ENCODE assay signal across 19 cellular contexts in the genomic region with DNA sequence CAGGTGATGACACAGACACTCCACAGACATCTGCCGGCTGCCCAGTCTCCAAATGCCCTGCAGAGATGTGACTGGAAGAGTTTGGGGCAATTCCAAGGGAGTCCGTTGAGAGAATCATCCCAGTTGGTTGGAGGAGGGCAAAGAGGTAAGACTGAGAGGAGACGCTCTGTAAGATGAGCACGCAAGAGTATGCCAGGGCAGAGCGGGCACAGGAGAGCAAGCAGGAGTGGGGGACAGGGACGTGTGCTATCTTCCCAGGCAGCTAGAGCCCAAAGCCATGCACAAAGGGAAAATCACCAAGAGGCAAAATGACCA.
DNase-seq lines count a peak whose midpoint lies in the region; ATAC-seq and TF ChIP-seq lines count a peak whose summit lies in the region.
"Had no signal": no experiment of that assay in that cellular context is flagged by ENCODE, and none has a peak within 500 bp of the region (broad histone marks: within the 10 kb centered on the region; RNA-seq: fewer than 3 reads in every experiment).

No MANE protein-coding gene starts in this region.

- H3K9me3 Mint-ChIP-seq in stimulated activated effector memory CD8-positive, alpha-beta T cell treated with anti-CD3 and anti-CD28 coated beads, Interleukin-12 subunit alpha, Interleukin-12 subunit beta, amount 100 ng/mL, for 72 hours, result no peaks in the 10 kb centered on the region
- H3K9me3 Mint-ChIP-seq: GM23338, HFFc6 had no signal

- no peaks in the 10 kb centered on the region for H3K27me3 ChIP-seq in A673 (replicated peaks; ENCODE audit: insufficient read depth, low read depth, low read length, poor library complexity)
- H3K27me3 ChIP-seq in right cardiac atrium (ENCODE audit: control insufficient read depth, insufficient read depth), result no peaks in the 10 kb centered on the region

- no peaks in the 10 kb centered on the region for H4K20me1 ChIP-seq in OCI-LY7 (ENCODE audit: insufficient read depth, low read length)

- POLR2A ChIA-PET in A673 (lab: Charles Lee; ENCODE audit: low non-redundant PET) (no interaction called here), OCI-LY7 (lab: Charles Lee) (no interaction called here)

- TF ChIP-seq CTCF in A673 (conservative IDR thresholded peaks at IDR 0.05; ENCODE audit: low read depth, low read length), result no peak
- TF ChIP-seq CTCF in OCI-LY7 (conservative IDR thresholded peaks at IDR 0.05; ENCODE audit: low read length), result no peak

- BruUV-seq in A673 (replicated peaks; lab: Mats Ljungman, UMichigan) (no TSS peak), OCI-LY7 (replicated peaks; lab: Mats Ljungman, UMichigan) (no TSS peak)

- H2AFZ ChIP-seq in OCI-LY7 (ENCODE audit: low read length), result no peak overlapping the region
- H2AFZ ChIP-seq: GM23338 had no signal

- intact Hi-C loops in A673 (cut with micrococcal nuclease; ENCODE audit: unreplicated experiment) (no loop called here), OCI-LY7 (cut with micrococcal nuclease; ENCODE audit: unreplicated experiment) (no loop called here), right cardiac atrium (cut with DNase I) (no loop called here)

- no peaks in the 10 kb centered on the region for H3K9me2 ChIP-seq in OCI-LY7 (ENCODE audit: insufficient read depth, low read length)

- CTCF ChIA-PET in A673 (lab: Charles Lee), result no interaction called here
- CTCF ChIA-PET in OCI-LY7 (lab: Charles Lee; ENCODE audit: unreplicated experiment), result no interaction called here

- ATAC-seq in stimulated activated effector memory CD8-positive, alpha-beta T cell treated with anti-CD3 and anti-CD28 coated beads, Interleukin-12 subunit alpha, Interleukin-12 subunit beta, amount 100 ng/mL, for 72 hours, result peak; percentile 27
- no peak for ATAC-seq in right cardiac atrium
- ATAC-seq: GM23338 had no signal

- H3K79me2 ChIP-seq in OCI-LY7 (ENCODE audit: insufficient read depth, low read depth, low read length), result no peaks in the 10 kb centered on the region

- H3K4me3 Mint-ChIP-seq in stimulated activated effector memory CD8-positive, alpha-beta T cell treated with anti-CD3 and anti-CD28 coated beads, Interleukin-12 subunit alpha, Interleukin-12 subunit beta, amount 100 ng/mL, for 72 hours, result no peak overlapping the region
- H3K4me3 Mint-ChIP-seq: CD4-positive, alpha-beta memory T cell; GM23338; HFFc6 had no signal

- H3K36me3 ChIP-seq in A673 (ENCODE audit: insufficient read depth, low read length, poor library complexity, severe bottlenecking), result no peaks in the 10 kb centered on the region
- no peaks in the 10 kb centered on the region for H3K36me3 ChIP-seq in OCI-LY7 (ENCODE audit: insufficient read depth, low read length)
- H3K36me3 ChIP-seq: HAP-1 had no signal

- no peaks in the 10 kb centered on the region for H3K4me1 Mint-ChIP-seq in stimulated activated effector memory CD8-positive, alpha-beta T cell treated with anti-CD3 and anti-CD28 coated beads, Interleukin-12 subunit alpha, Interleukin-12 subunit beta, amount 100 ng/mL, for 72 hours
- H3K4me1 Mint-ChIP-seq: CD4-positive, alpha-beta memory T cell had no signal

- H3K9me3 ChIP-seq in A673 (ENCODE audit: low read depth, low read length, poor library complexity, severe bottlenecking), result no peaks in the 10 kb centered on the region
- no peaks in the 10 kb centered on the region for H3K9me3 ChIP-seq in OCI-LY7 (ENCODE audit: low read length)
- H3K9me3 ChIP-seq in right cardiac atrium (ENCODE audit: control insufficient read depth, low read length), result no peaks in the 10 kb centered on the region
- H3K9me3 ChIP-seq: HAP-1 had no signal

- peaks cover 6% of the 10 kb centered on the region for H3K4me1 ChIP-seq in A673 (ENCODE audit: insufficient read depth, low read length, poor library complexity, severe bottlenecking)
- no peaks in the 10 kb centered on the region for H3K4me1 ChIP-seq in OCI-LY7 (ENCODE audit: insufficient read depth, low read length, poor library complexity, severe bottlenecking)
- no peaks in the 10 kb centered on the region for H3K4me1 ChIP-seq in right cardiac atrium (ENCODE audit: control insufficient read depth, insufficient read depth, low read length)
- H3K4me1 ChIP-seq: HAP-1 had no signal

- no peak for DNase-seq in A673 (ENCODE audit: low spot score)
- peak; percentile 17 for DNase-seq in ecto neural progenitor cell (ENCODE audit: low spot score)
- DNase-seq in islet precursor cell, result peak; percentile 21
- peak in 1 of 2 donors; percentile 2 for DNase-seq in stimulated activated effector memory CD8-positive, alpha-beta T cell treated with anti-CD3 and anti-CD28 coated beads, Interleukin-12 subunit alpha, Interleukin-12 subunit beta, amount 100 ng/mL, for 72 hours (ENCODE audit: low spot score in 2 of 2)
- DNase-seq in OCI-LY7 (ENCODE audit: low spot score), result no peak
- no peak for DNase-seq in activated CD8-positive, alpha-beta memory T cell treated with anti-CD3 and anti-CD28 coated beads, Interleukin-2, amount 50 U/mL, for 48 hours
- DNase-seq in activated effector memory CD4-positive, alpha-beta T cell treated with anti-CD3 and anti-CD28 coated beads, Interleukin-2, amount 50 U/mL, for 16 hours, result no peak
- no peak for DNase-seq in right cardiac atrium
- DNase-seq: C1 segment of cervical spinal cord; Calu3; CD4-positive, alpha-beta memory T cell; COR-L47; DMS53; DMS79 treated with DMSO at 0.1 percent for 48 hours; GF-D8; HFFc6 had no signal

- H3K27ac Mint-ChIP-seq in stimulated activated effector memory CD8-positive, alpha-beta T cell treated with anti-CD3 and anti-CD28 coated beads, Interleukin-12 subunit alpha, Interleukin-12 subunit beta, amount 100 ng/mL, for 72 hours, result no peak overlapping the region
- H3K27ac Mint-ChIP-seq: CD4-positive, alpha-beta memory T cell; GM23338; HFFc6 had no signal

- H3K4me2 ChIP-seq in OCI-LY7 (ENCODE audit: low read length), result no peak overlapping the region
- H3K4me2 ChIP-seq: GM23338 had no signal

- no peaks in the 10 kb centered on the region for H3K36me3 Mint-ChIP-seq in stimulated activated effector memory CD8-positive, alpha-beta T cell treated with anti-CD3 and anti-CD28 coated beads, Interleukin-12 subunit alpha, Interleukin-12 subunit beta, amount 100 ng/mL, for 72 hours
- H3K36me3 Mint-ChIP-seq: CD4-positive, alpha-beta memory T cell had no signal

- H3K27ac ChIP-seq in A673 (ENCODE audit: low read depth, low read length, poor library complexity, severe bottlenecking) (peak overlapping the region; percentile 11), OCI-LY7 (ENCODE audit: low read depth, low read length, poor library complexity, severe bottlenecking) (no peak overlapping the region), right cardiac atrium (ENCODE audit: low read length) (no peak overlapping the region)
- H3K27ac ChIP-seq: 22Rv1 had no signal

- WGBS in right cardiac atrium, result 84% methylated on average over 6 of the region's 6 CpGs

- H3K4me3 ChIP-seq in A673 (ENCODE audit: low read depth, low read length, poor library complexity, severe bottlenecking), result no peak overlapping the region
- H3K4me3 ChIP-seq in OCI-LY7 (ENCODE audit: low read depth, low read length, poor library complexity, severe bottlenecking), result no peak overlapping the region
- no peak overlapping the region for H3K4me3 ChIP-seq in right cardiac atrium (ENCODE audit: low read length)
- H3K4me3 ChIP-seq: GM23338, HAP-1 had no signal

Comparison
In these comparisons a context has a peak if more than half of its experiments do, and no peak if none do; other contexts are left out.
1. DNase-seq: peak in ecto neural progenitor cell (single experiment) and islet precursor cell (single experiment); none in A673 (single experiment), OCI-LY7 (single experiment), activated CD8-positive, alpha-beta memory T cell treated with anti-CD3 and anti-CD28 coated beads, Interleukin-2, amount 50 U/mL, for 48 hours (single experiment), activated effector memory CD4-positive, alpha-beta T cell treated with anti-CD3 and anti-CD28 coated beads, Interleukin-2, amount 50 U/mL, for 16 hours (single experiment) and right cardiac atrium (0 of 3).